ENCODE assay signal across 25 cellular contexts in genomic region chr1:241842565-241842964, GRCh38. TPM values are rescaled to one million over a fixed set of nuclear protein-coding genes. Genes with fewer than 3 reads are reported as not detected.
A peak's percentile ranks its signal among the peaks of the same experiment; 100 is the strongest.
DNase-seq lines count a peak whose midpoint lies in the region; ATAC-seq, FAIRE-seq and TF ChIP-seq lines count a peak whose summit lies in the region.
"Had no signal": no experiment of that assay in that cellular context is flagged by ENCODE, and none has a peak within 500 bp of the region (broad histone marks: within the 10 kb centered on the region; RNA-seq: fewer than 3 reads in every experiment).

No MANE protein-coding gene starts in this region.

- no peak overlapping the region for H3K27ac Mint-ChIP-seq in activated naive CD8-positive, alpha-beta T cell treated with anti-CD3 and anti-CD28 coated beads for 36 hours
- H3K27ac Mint-ChIP-seq: activated CD8-positive, alpha-beta T cell treated with anti-CD3 and anti-CD28 coated beads, Interleukin-2, amount 10 ng/mL, durations not matched to agents 7 days and 5 days; activated T-helper 17 cell treated with anti-CD3 and anti-CD28 coated beads, Interleukin-2, amount 50 U/mL, for 72 hours; B cell; effector memory CD8-positive, alpha-beta T cell; mesothelial cell of epicardium had no signal

- H2AFZ ChIP-seq in IMR-90 (replicated peaks; ENCODE audit: low read length, poor library complexity) (peak overlapping the region; percentile 85), mesenchymal stem cell (ENCODE audit: low read depth, low read length) (no peak overlapping the region)

- POLR2A ChIA-PET in IMR-90 (lab: Charles Lee; ENCODE audit: unreplicated experiment): interaction anchor here (0.5 kb wide), 1 partner anchor 202 kb away, joined by 5 read pairs; no protein-coding TSS in a partner anchor

- H3K27me3 ChIP-seq in IMR-90 (ENCODE audit: control insufficient read depth, insufficient read depth, low read length): no peaks in the 10 kb centered on the region
- H3K27me3 ChIP-seq in bronchial epithelial cell (ENCODE audit: control insufficient read depth, insufficient read depth, low read length): no peaks in the 10 kb centered on the region
- no peaks in the 10 kb centered on the region for H3K27me3 ChIP-seq in mesenchymal stem cell (ENCODE audit: control insufficient read depth in 1 of 2, insufficient read depth in 1 of 2, low read length in 2 of 2)
- H3K27me3 ChIP-seq: adrenal gland, Peyer's patch, suprapubic skin had no signal

- no peak overlapping the region for H3K4me3 Mint-ChIP-seq in activated naive CD8-positive, alpha-beta T cell treated with anti-CD3 and anti-CD28 coated beads for 36 hours
- H3K4me3 Mint-ChIP-seq: activated CD8-positive, alpha-beta T cell treated with anti-CD3 and anti-CD28 coated beads, Interleukin-2, amount 10 ng/mL, durations not matched to agents 7 days and 5 days; activated T-helper 17 cell treated with anti-CD3 and anti-CD28 coated beads, Interleukin-2, amount 50 U/mL, for 72 hours; B cell; effector memory CD8-positive, alpha-beta T cell; mesothelial cell of epicardium had no signal

- H4K5ac ChIP-seq in IMR-90 (ENCODE audit: low read depth, low read length): peak overlapping the region; percentile 57

- H3K9ac ChIP-seq in IMR-90 (ENCODE audit: low read depth, low read length) (peak overlapping the region; percentile 45), mesenchymal stem cell (ENCODE audit: low read length) (peak overlapping the region; percentile 16)

- H3K79me1 ChIP-seq in IMR-90 (ENCODE audit: low read depth in 1 of 2, low read length in 2 of 2) (no peaks in the 10 kb centered on the region), mesenchymal stem cell (replicated peaks; ENCODE audit: low read length, poor library complexity, severe bottlenecking) (peaks cover 2% of the 10 kb centered on the region)

- H2BK20ac ChIP-seq in IMR-90 (ENCODE audit: low read depth, low read length): peak overlapping the region; percentile 98

- peak overlapping the region; percentile 97; the same call in 2 of the 3 replicates for H2BK15ac ChIP-seq in IMR-90 (ENCODE audit: low read depth, low read length)
- H2BK15ac ChIP-seq in mesenchymal stem cell (ENCODE audit: low read depth, poor library complexity, severe bottlenecking): no peak overlapping the region

- H3K18ac ChIP-seq in IMR-90 (ENCODE audit: low read depth, low read length) (peak overlapping the region; percentile 77), mesenchymal stem cell (ENCODE audit: low read depth in 1 of 2, low read length in 2 of 2) (no peak overlapping the region)

- H3K9me3 Mint-ChIP-seq in activated naive CD8-positive, alpha-beta T cell treated with anti-CD3 and anti-CD28 coated beads for 36 hours: no peaks in the 10 kb centered on the region
- H3K9me3 Mint-ChIP-seq: activated T-helper 17 cell treated with anti-CD3 and anti-CD28 coated beads, Interleukin-2, amount 50 U/mL, for 72 hours; effector memory CD8-positive, alpha-beta T cell; mesothelial cell of epicardium had no signal

- H3K9me3 ChIP-seq in IMR-90 (ENCODE audit: control insufficient read depth, insufficient read depth, low read length) (no peaks in the 10 kb centered on the region), mesenchymal stem cell (ENCODE audit: control insufficient read depth, low read length) (no peaks in the 10 kb centered on the region)
- H3K9me3 ChIP-seq: adrenal gland, neutrophil, Peyer's patch, suprapubic skin had no signal

- dilution Hi-C loops in IMR-90 (cut with HindIII; ENCODE audit: low sequenced_read_pairs, unreplicated experiment): no loop called here

- H3K4ac ChIP-seq in IMR-90 (ENCODE audit: low read depth, low read length) (peak overlapping the region; percentile 88), mesenchymal stem cell (ENCODE audit: low read depth in 1 of 2, low read length in 2 of 2) (no peak overlapping the region)

- H2BK5ac ChIP-seq in IMR-90 (ENCODE audit: low read depth, low read length, poor library complexity, severe bottlenecking) (peak overlapping the region; percentile 97), mesenchymal stem cell (ENCODE audit: low read depth, low read length, poor library complexity, severe bottlenecking) (no peak overlapping the region)

- H4K8ac ChIP-seq in IMR-90 (ENCODE audit: low read depth in 2 of 2, low read length in 2 of 2): peak overlapping the region; percentile 83 to 93
- no peak overlapping the region for H4K8ac ChIP-seq in mesenchymal stem cell (ENCODE audit: low read length)

- H3K23ac ChIP-seq in IMR-90 (ENCODE audit: low read depth, low read length) (peak overlapping the region; percentile 74), mesenchymal stem cell (ENCODE audit: low read length in 2 of 2) (no peak overlapping the region)

- peak overlapping the region; percentile 52; the same call in 1 of the 2 replicates for H3K56ac ChIP-seq in IMR-90 (ENCODE audit: extremely low read depth, insufficient read depth, low read length)

- no peak for TF ChIP-seq RAD21 in IMR-90 (IDR thresholded peaks at IDR 0.05; ENCODE audit: low read length)

- intact Hi-C loops in IMR-90 (cut with micrococcal nuclease): no loop called here

- peak; percentile 74 for ATAC-seq in IMR-90 (ENCODE audit: low read depth)
- ATAC-seq: activated CD8-positive, alpha-beta T cell treated with anti-CD3 and anti-CD28 coated beads, Interleukin-2, amount 10 ng/mL, durations not matched to agents 7 days and 5 days; activated T-helper 17 cell treated with anti-CD3 and anti-CD28 coated beads, Interleukin-2, amount 50 U/mL, for 72 hours; effector memory CD8-positive, alpha-beta T cell had no signal

- H3K36me3 ChIP-seq in IMR-90 (ENCODE audit: control insufficient read depth, insufficient read depth, low read length) (no peaks in the 10 kb centered on the region), bronchial epithelial cell (ENCODE audit: control insufficient read depth, insufficient read depth, low read length) (no peaks in the 10 kb centered on the region), mesenchymal stem cell (ENCODE audit: control insufficient read depth in 1 of 2, insufficient read depth in 2 of 2, low read depth in 1 of 2, low read length in 2 of 2) (no peaks in the 10 kb centered on the region)
- H3K36me3 ChIP-seq: adrenal gland, neutrophil, Peyer's patch, suprapubic skin had no signal

- CTCF ChIA-PET in IMR-90 (lab: Yijun Ruan, JAX): interaction anchor here (0.6 to 1.8 kb wide), 2 partner anchors 231 to 323 kb away, joined by 3 to 8 read pairs; partner anchors contain the start of gene FH

- peaks cover 21% of the 10 kb centered on the region for H3K4me1 Mint-ChIP-seq in activated naive CD8-positive, alpha-beta T cell treated with anti-CD3 and anti-CD28 coated beads for 36 hours

- H3K4me1 ChIP-seq in IMR-90 (ENCODE audit: control insufficient read depth, insufficient read depth, low read length) (peaks cover 11% of the 10 kb centered on the region), mesenchymal stem cell (ENCODE audit: control insufficient read depth, insufficient read depth, low read depth, low read length) (no peaks in the 10 kb centered on the region)
- H3K4me1 ChIP-seq: Peyer's patch had no signal

- H4K91ac ChIP-seq in IMR-90 (ENCODE audit: insufficient read depth, low read depth, low read length) (peak overlapping the region; percentile 94), mesenchymal stem cell (ENCODE audit: low read length) (no peak overlapping the region)

- H3K4me3 ChIP-seq in IMR-90 (ENCODE audit: insufficient read depth, low read depth, low read length) (no peak overlapping the region), bronchial epithelial cell (ENCODE audit: low read depth, low read length) (no peak overlapping the region), mesenchymal stem cell (ENCODE audit: insufficient read depth in 1 of 2, low read depth in 1 of 2, low read length in 2 of 2) (no peak overlapping the region)
- H3K4me3 ChIP-seq: adrenal gland, Peyer's patch, suprapubic skin had no signal

- no peaks in the 10 kb centered on the region for H3K36me3 Mint-ChIP-seq in activated naive CD8-positive, alpha-beta T cell treated with anti-CD3 and anti-CD28 coated beads for 36 hours
- H3K36me3 Mint-ChIP-seq: mesothelial cell of epicardium had no signal

- H2BK12ac ChIP-seq in mesenchymal stem cell (ENCODE audit: low read length in 2 of 2): no peak overlapping the region

- H4K20me1 ChIP-seq in IMR-90 (ENCODE audit: insufficient read depth, low read length): peaks cover 2% of the 10 kb centered on the region; the same call in 1 of the 2 replicates

- peak overlapping the region; percentile 96 for H2BK120ac ChIP-seq in IMR-90 (ENCODE audit: low read depth, low read length)
- no peak overlapping the region for H2BK120ac ChIP-seq in mesenchymal stem cell (ENCODE audit: low read depth, low read length)

- peak; percentile 83 for DNase-seq in EH (ENCODE audit: low read depth)
- DNase-seq in IMR-90: peak; percentile 81
- peak; percentile 48 for DNase-seq in bronchial epithelial cell (ENCODE audit: low read depth)
- DNase-seq in mesenchymal stem cell: peak; percentile 70
- no peak for DNase-seq in urothelium cell line (ENCODE audit: low spot score)
- DNase-seq in NOMO-1 (lab: John Stamatoyannopoulos, UW; ENCODE audit: unreplicated experiment in 2 of 2): no peak
- no peak for DNase-seq in activated CD4-positive, alpha-beta T cell treated with anti-CD3 and anti-CD28 coated beads for 1 hour
- DNase-seq in activated naive CD8-positive, alpha-beta T cell treated with anti-CD3 and anti-CD28 coated beads for 36 hours: no peak
- DNase-seq: activated CD8-positive, alpha-beta T cell treated with anti-CD3 and anti-CD28 coated beads, Interleukin-2, amount 10 ng/mL, durations not matched to agents 7 days and 5 days; adrenal gland; Calu3; effector memory CD8-positive, alpha-beta T cell; H7; NCI-H2029 treated with DMSO at 0.1 percent for 48 hours; NCI-H774; Peyer's patch; stimulated activated CD4-positive, alpha-beta T cell treated with anti-CD3 and anti-CD28 coated beads, Interleukin-4, amount 100 ng/mL, for 4 hours; T-helper 1 cell had no signal

- no CpG with 5 or more reads among the region's 2 CpGs for WGBS in IMR-90 (ENCODE audit: extremely low coverage in 2 of 2, insufficient read length in 1 of 2), 2 experiments
- WGBS in mesenchymal stem cell: no CpG with 5 or more reads among the region's 2 CpGs

- no peak for TF ChIP-seq POLR2A in IMR-90 (IDR thresholded peaks at IDR 0.05; ENCODE audit: low read depth, low read length)

- peak overlapping the region; percentile 51 for H2AK9ac ChIP-seq in IMR-90 (replicated peaks; ENCODE audit: low read depth, low read length, poor library complexity)

- FAIRE-seq in bronchial epithelial cell (lab: Jason Lieb, UNC) (no peak), urothelium cell line (lab: Jason Lieb, UNC) (no peak)
- FAIRE-seq: islet of Langerhans had no signal

- TF ChIP-seq CTCF in IMR-90 (conservative IDR thresholded peaks at IDR 0.05; ENCODE audit: low read depth, low read length): no peak
- no peak for TF ChIP-seq CTCF in bronchial epithelial cell (IDR thresholded peaks at IDR 0.05; ENCODE audit: insufficient read depth, low read length, severe bottlenecking)

- in situ Hi-C loops in IMR-90 (cut with MboI; ENCODE audit: low sequenced_read_pairs): no loop called here

- no peaks in the 10 kb centered on the region for H3K27me3 Mint-ChIP-seq in activated naive CD8-positive, alpha-beta T cell treated with anti-CD3 and anti-CD28 coated beads for 36 hours
- H3K27me3 Mint-ChIP-seq: B cell had no signal

- H2AK5ac ChIP-seq in IMR-90 (ENCODE audit: low read depth, low read length) (0 out of 2 replicates have a peak overlapping the region, but pooled peaks have one; percentile 16), mesenchymal stem cell (ENCODE audit: low read length, severe bottlenecking) (no peak overlapping the region)

- peaks cover 5% of the 10 kb centered on the region for H3K9me1 ChIP-seq in IMR-90 (ENCODE audit: insufficient read depth, low read length)

- peak overlapping the region; percentile 83 for H3K27ac ChIP-seq in IMR-90 (ENCODE audit: insufficient read depth, low read length)
- H3K27ac ChIP-seq in mesenchymal stem cell (ENCODE audit: low read length, poor library complexity, severe bottlenecking): peak overlapping the region; percentile 24
- H3K27ac ChIP-seq: adrenal gland, neutrophil, Peyer's patch, suprapubic skin, VCaP had no signal

- H3K14ac ChIP-seq in IMR-90 (replicated peaks; ENCODE audit: low read depth, low read length) (peak overlapping the region; percentile 73), mesenchymal stem cell (ENCODE audit: low read length in 2 of 2) (no peak overlapping the region)

- no TSS peak for BruUV-seq in IMR-90 (replicated peaks; lab: Mats Ljungman, UMichigan)

- peak overlapping the region; percentile 34; the same call in 1 of the 2 replicates for H3K4me2 ChIP-seq in IMR-90 (ENCODE audit: low read depth, low read length)
- H3K4me2 ChIP-seq in mesenchymal stem cell (ENCODE audit: low read length, poor library complexity, severe bottlenecking): no peak overlapping the region

RNA-seq across cellular contexts. Expression of gene EXO1, which starts 5.4 kb away (rescaled TPM):
- total RNA-seq in IMR-90 (2012; rRNA removed) (12.9 and 18.9 TPM in 2 replicates), bronchial epithelial cell (0.53 and 0.90 TPM in 2 replicates)
- 3.9 and 5.1 TPM in 2 replicates for polyA plus RNA-seq in IMR-90 (2012; rRNA removed)
- polyA plus RNA-seq in IMR-90 (2012; cell fraction: cytosol; rRNA removed): 1.7 and 2.8 TPM in 2 replicates
- 1.7 and 4.0 TPM in 2 replicates for polyA plus RNA-seq in IMR-90 (2012; cell fraction: nucleus; rRNA removed; ENCODE audit: low replicate concordance)
- polyA plus RNA-seq in mesenchymal stem cell (2013, experiment 1 of 2): 2.1 TPM
- polyA plus RNA-seq in mesenchymal stem cell (2013, experiment 2 of 2): 1.7 TPM
- total RNA-seq in activated naive CD8-positive, alpha-beta T cell treated with anti-CD3 and anti-CD28 coated beads for 36 hours: 10 to 100 TPM; 91.8 to 94.8 TPM

Comparison
In these comparisons a context has a peak if more than half of its experiments do, and no peak if none do; other contexts are left out.
1. DNase-seq: peak in EH (single experiment), IMR-90 (single experiment), bronchial epithelial cell (single experiment) and mesenchymal stem cell (single experiment); none in urothelium cell line (single experiment), NOMO-1 (0 of 2), activated CD4-positive, alpha-beta T cell treated with anti-CD3 and anti-CD28 coated beads for 1 hour (single experiment) and activated naive CD8-positive, alpha-beta T cell treated with anti-CD3 and anti-CD28 coated beads for 36 hours (single experiment).